6 cellular contexts compared by ENCODE assay signal in the genomic region with DNA sequence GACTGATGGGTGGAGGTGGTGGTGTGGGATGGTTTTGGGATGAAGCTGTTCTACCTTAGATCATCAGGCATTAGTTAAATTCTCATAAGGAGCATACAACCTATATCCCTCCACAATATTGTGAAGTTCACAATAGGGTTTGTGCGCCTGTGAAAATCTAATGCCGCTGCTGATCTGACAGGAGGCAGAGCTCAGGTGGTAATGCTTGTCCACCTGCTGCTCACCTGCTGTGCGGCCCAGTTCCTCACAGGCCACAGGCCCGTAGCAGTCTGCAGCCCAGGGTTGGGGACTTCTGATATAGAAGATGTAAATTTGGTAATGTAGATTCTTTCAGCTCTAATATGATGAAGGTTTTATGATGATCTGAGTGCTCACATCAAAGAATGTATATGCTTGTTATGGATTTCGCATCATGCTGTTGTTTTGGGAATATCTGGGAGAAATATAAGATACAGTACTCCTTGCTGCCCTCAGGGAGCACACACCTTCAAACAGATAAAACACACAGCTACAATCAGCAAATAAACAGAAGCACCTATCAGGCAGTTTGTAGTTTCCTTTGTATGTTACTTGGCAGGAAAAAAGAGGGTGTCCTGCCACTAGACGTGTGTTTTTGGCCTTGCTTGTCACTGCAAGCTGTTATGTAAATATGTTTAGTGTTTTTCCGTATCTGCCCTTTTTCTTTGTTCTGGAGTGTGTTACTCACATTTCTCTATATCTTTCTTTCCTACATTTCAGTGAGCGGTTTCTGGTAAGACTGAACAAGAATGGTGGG.
"Had no signal": no experiment of that assay in that cellular context is flagged by ENCODE, and none has a peak within 500 bp of the region (broad histone marks: within the 10 kb centered on the region; RNA-seq: fewer than 3 reads in every experiment).

No MANE protein-coding gene starts in this region.

- H3K9ac ChIP-seq: GM23248 had no signal

- H3K27ac ChIP-seq: GM23248 had no signal

- H2AFZ ChIP-seq: GM23248 had no signal

- DNase-seq: GM23248, GOT3, H7, HCEC 1CT, IMR-90 had no signal

- ATAC-seq: K562 had no signal
